In the genomic region with DNA sequence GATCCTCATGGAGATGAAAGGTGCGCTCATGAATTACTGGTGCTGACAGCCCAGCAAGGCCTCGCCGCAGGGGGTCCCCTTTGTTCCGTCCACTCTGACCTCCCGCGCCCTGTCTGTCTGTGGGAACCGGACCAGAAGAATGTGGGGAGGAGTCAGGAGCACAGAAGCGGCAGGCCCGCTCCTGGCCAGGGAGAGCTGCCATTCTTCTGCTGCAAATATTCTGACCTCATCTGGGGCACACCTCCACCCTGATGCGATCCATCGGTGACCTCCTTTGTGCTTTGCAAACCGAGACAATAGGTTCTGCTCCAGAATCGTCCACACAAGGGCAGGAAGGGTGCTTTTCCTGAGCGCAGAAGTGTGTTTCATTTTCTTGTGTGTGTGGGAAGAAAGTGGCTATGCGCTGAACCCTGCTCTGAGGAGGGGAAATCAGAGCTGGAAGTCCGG, we compare ENCODE assay signal across 1 cellular context.
A peak's percentile ranks its signal among the peaks of the same experiment; 100 is the strongest.
TF ChIP-seq lines count a peak whose summit lies in the region.

No MANE protein-coding gene starts in this region.

TF ChIP-seq in H1, 55 proteins besides CTCF, POLR2A, EP300 and RAD21 (continued from another document):
- TF ChIP-seq HDAC2 (IDR thresholded peaks at IDR 0.05; ENCODE audit: borderline replicate concordance in 1 of 2, low read depth in 2 of 2, low read length in 2 of 2) (peak in 1 of 2 experiments; percentile 62; a peak in 1 of 4 replicates), BACH1 (IDR thresholded peaks at IDR 0.05; ENCODE audit: low read length) (peak; percentile 27; the same call in 1 of the 2 replicates), GABPA (IDR thresholded peaks at IDR 0.05; ENCODE audit: borderline replicate concordance, insufficient read depth, low read length) (0 out of 2 replicates have a peak, but pooled peaks have one; percentile 10), SIRT6 (IDR thresholded peaks at IDR 0.05; ENCODE audit: low read length) (no peak)
